ENCODE assay signal across 8 cellular contexts in genomic region chr3:132416807-132417694, GRCh38. TPM values are rescaled to one million over a fixed set of nuclear protein-coding genes. Genes with fewer than 3 reads are reported as not detected.
A peak's percentile ranks its signal among the peaks of the same experiment; 100 is the strongest.
DNase-seq lines count a peak whose midpoint lies in the region; ATAC-seq, FAIRE-seq and TF ChIP-seq lines count a peak whose summit lies in the region.

Gene DNAJC13 (plus strand): TSS chr3:132417502. CDS start chr3:132434551, 17,049 bp downstream.

- TF ChIP-seq CTCF in H1 (IDR thresholded peaks at IDR 0.05; ENCODE audit: control extremely low read depth in 1 of 3, insufficient read depth in 1 of 3, low read depth in 1 of 3, low read length in 3 of 3) = no peak

- peak within 1 kb of the TSS; percentile 69 to 100 (median 94) for H3K4me3 ChIP-seq in H1 (ENCODE audit: extremely low read depth in 1 of 4, insufficient read depth in 2 of 4, low read depth in 3 of 4, low read length in 4 of 4)

- H2BK15ac ChIP-seq in H1 (ENCODE audit: low read length) = no peak within 1 kb of the TSS

- peak within 1 kb of the TSS; percentile 99 for H3K4me3 Mint-ChIP-seq in memory B cell

- CTCF ChIA-PET in H1 (lab: Charles Lee; ENCODE audit: partially characterized antibody) = interaction anchor here (0.9 kb wide), 1 partner anchor 20 kb away, joined by 3 read pairs; no protein-coding TSS in a partner anchor

- H3K79me2 ChIP-seq in H1 (ENCODE audit: control insufficient read depth in 1 of 2, insufficient read depth in 2 of 2, low read length in 2 of 2) = peaks cover 0 to 43% of the 10 kb centered on the region in 2 experiments; a peak in 2 of 4 replicates

- no peaks in the 10 kb centered on the region for H3K27me3 ChIP-seq in H1 (replicated peaks in 1 of 4; ENCODE audit: control insufficient read depth in 3 of 4, extremely low read depth in 1 of 4, insufficient read depth in 3 of 4, low read length in 3 of 4)

- peak within 1 kb of the TSS; percentile 100 for H4K5ac ChIP-seq in H1 (ENCODE audit: insufficient read length, low read depth, low read length)

- no peaks in the 10 kb centered on the region for H3K79me1 ChIP-seq in H1 (ENCODE audit: low read depth, low read length)

- no peak for FAIRE-seq in H1 (lab: Jason Lieb, UNC)

- no peak; a peak in 1 of 3 replicates for TF ChIP-seq EP300 in H1 (IDR thresholded peaks at IDR 0.05; ENCODE audit: borderline replicate concordance in 1 of 2, low read depth in 2 of 2, low read length in 2 of 2)

- peak within 1 kb of the TSS; percentile 97 for H3K27ac Mint-ChIP-seq in memory B cell

- no peaks in the 10 kb centered on the region for H3K36me3 ChIP-seq in H1 (ENCODE audit: control insufficient read depth in 2 of 4, insufficient read depth in 4 of 4, low read length in 3 of 4)

- no peak within 1 kb of the TSS for H2AK5ac ChIP-seq in H1 (ENCODE audit: low read depth, low read length)

- peak; percentile 99 for DNase-seq in COR-L47 (lab: John Stamatoyannopoulos, UW)
- DNase-seq in HT1080 (ENCODE audit: low read depth) = peak; percentile 93
- peak; percentile 97 to 98 for DNase-seq in NOMO-1 (lab: John Stamatoyannopoulos, UW; ENCODE audit: unreplicated experiment in 2 of 2)
- DNase-seq in activated CD8-positive, alpha-beta memory T cell treated with anti-CD3 and anti-CD28 coated beads for 4 hours (ENCODE audit: low read depth in 2 of 2) = peak; percentile 85 to 86
- peak; percentile 58 to 91 for DNase-seq in H1 (ENCODE audit: low read depth in 1 of 2, low spot score in 2 of 2)
- peak; percentile 83 to 89 for DNase-seq in memory B cell (ENCODE audit: low spot score in 2 of 2)
- peak; percentile 84 for DNase-seq in stimulated activated CD8-positive, alpha-beta memory T cell treated with anti-CD3 and anti-CD28 coated beads, Interleukin-12 subunit alpha, Interleukin-12 subunit beta, amount 100 ng/mL, for 1 hour (ENCODE audit: low read depth)

- peaks cover 5% of the 10 kb centered on the region for H3K36me3 Mint-ChIP-seq in memory B cell

- TF ChIP-seq POLR2A in H1 (IDR thresholded peaks at IDR 0.05; ENCODE audit: control extremely low read depth in 1 of 2, low read depth in 2 of 2, low read length in 2 of 2) = peak; percentile 84 to 89

- H3K9ac ChIP-seq in H1 (replicated peaks in 1 of 4; ENCODE audit: extremely low read depth in 1 of 4, low read depth in 3 of 4, low read length in 3 of 4) = peak within 1 kb of the TSS; percentile 85 to 89 (median 88)

- peaks cover 3% of the 10 kb centered on the region; the same call in 1 of the 2 replicates for H3K23me2 ChIP-seq in H1 (ENCODE audit: low read depth, low read length)

- H3K14ac ChIP-seq in H1 (ENCODE audit: insufficient read length) = peak within 1 kb of the TSS; percentile 73

- H3K23ac ChIP-seq in H1 (ENCODE audit: insufficient read length) = no peak within 1 kb of the TSS

- H2BK12ac ChIP-seq in H1 (ENCODE audit: low read depth, low read length) = peak within 1 kb of the TSS; percentile 4; the same call in 1 of the 2 replicates

- no peak for TF ChIP-seq RAD21 in H1 (IDR thresholded peaks at IDR 0.05 in 1 of 2, conservative IDR thresholded peaks at IDR 0.05 in 1 of 2; ENCODE audit: low read depth in 2 of 2, low read length in 2 of 2)

- ATAC-seq in GM21367 (IDR thresholded peaks at IDR 0.05; ENCODE audit: unreplicated experiment) (peak; percentile 83), memory B cell (ENCODE audit: low read depth) (peak; percentile 90)

- no peak within 1 kb of the TSS for H2BK20ac ChIP-seq in H1 (ENCODE audit: low read length)

- peak within 1 kb of the TSS; percentile 98 for H4K8ac ChIP-seq in H1 (ENCODE audit: extremely low read depth, insufficient read depth, low read length)

- peaks cover 24% of the 10 kb centered on the region for H3K4me1 Mint-ChIP-seq in memory B cell

- H4K20me1 ChIP-seq in H1 (replicated peaks in 1 of 2; ENCODE audit: control insufficient read depth in 1 of 2, insufficient read depth in 2 of 2, low read length in 2 of 2) = peaks cover 0 to 1% of the 10 kb centered on the region in 2 experiments

- POLR2A ChIA-PET in H1 (lab: Charles Lee; ENCODE audit: partially characterized antibody) = interaction anchor here (0.6 to 1.4 kb wide), 12 partner anchors 11 to 483 kb away, joined by 3 to 8 read pairs (median 4); no protein-coding TSS in a partner anchor

- H3K9me3 ChIP-seq in H1 (ENCODE audit: insufficient read depth in 2 of 2, low read depth in 1 of 2, low read length in 1 of 2) = no peaks in the 10 kb centered on the region

- H2BK120ac ChIP-seq in H1 (replicated peaks; ENCODE audit: low read depth, low read length) = no peak within 1 kb of the TSS

- 5% methylated on average over 37 of the region's 63 CpGs; no CpG with 5 or more reads in 1 of the 2 experiments for WGBS in H1 (ENCODE audit: extremely low coverage in 1 of 2, insufficient coverage in 1 of 2, insufficient read length in 1 of 2, insufficient replicate concordance in 2 of 2, low coverage in 1 of 2, low lambda C conversion rate in 2 of 2, missing lambda C conversion rate in 1 of 2), 2 experiments

- H3K4ac ChIP-seq in H1 (replicated peaks; ENCODE audit: insufficient read length, low read depth, low read length) = peak within 1 kb of the TSS; percentile 87

- peak within 1 kb of the TSS; percentile 81 to 85 for H3K4me2 ChIP-seq in H1 (ENCODE audit: insufficient read depth in 1 of 2, low read depth in 2 of 2, low read length in 2 of 2)

- H3K18ac ChIP-seq in H1 (ENCODE audit: extremely low read depth, low read length) = peak within 1 kb of the TSS; percentile 97

- peaks cover 0 to 4% (median 2%) of the 10 kb centered on the region in 4 experiments; a peak in 4 of 7 replicates for H3K4me1 ChIP-seq in H1 (replicated peaks in 1 of 4; ENCODE audit: control insufficient read depth in 3 of 4, insufficient read depth in 4 of 4, low read length in 3 of 4)

- no peaks in the 10 kb centered on the region for H3K9me3 Mint-ChIP-seq in memory B cell

- H2AFZ ChIP-seq in H1 (ENCODE audit: low read length) = peak within 1 kb of the TSS; percentile 97

- peak within 1 kb of the TSS; percentile 83 for H4K91ac ChIP-seq in H1 (replicated peaks; ENCODE audit: insufficient read length, low read length)

- no peaks in the 10 kb centered on the region for H3K27me3 Mint-ChIP-seq in memory B cell

- peak within 1 kb of the TSS; percentile 82 for H3K27ac ChIP-seq in H1 (ENCODE audit: low read depth, low read length)

- H3K56ac ChIP-seq in H1 (replicated peaks; ENCODE audit: insufficient read length, low read depth, low read length) = peak within 1 kb of the TSS; percentile 83

- H2BK5ac ChIP-seq in H1 (ENCODE audit: low read depth, low read length) = peak within 1 kb of the TSS; percentile 89

TF ChIP-seq in H1, 55 proteins besides CTCF, POLR2A, EP300 and RAD21 (continues in another document):
- no peak for TF ChIP-seq ATF2 (IDR thresholded peaks at IDR 0.05; ENCODE audit: low read length)
- TF ChIP-seq USF2 (IDR thresholded peaks at IDR 0.05; ENCODE audit: low read length) = peak; percentile 94
- TF ChIP-seq EGR1 (IDR thresholded peaks at IDR 0.05; ENCODE audit: borderline replicate concordance, low read depth, low read length) = no peak
- no peak for TF ChIP-seq BACH1 (IDR thresholded peaks at IDR 0.05; ENCODE audit: low read length)
- TF ChIP-seq RFX5 (IDR thresholded peaks at IDR 0.05; ENCODE audit: borderline replicate concordance, low read depth, low read length) = no peak
- peak; percentile 95 for TF ChIP-seq YY1 (IDR thresholded peaks at IDR 0.05; ENCODE audit: low read depth, low read length)
- no peak for TF ChIP-seq GABPA (IDR thresholded peaks at IDR 0.05; ENCODE audit: borderline replicate concordance, insufficient read depth, low read length)
- no peak for TF ChIP-seq CTBP2 (IDR thresholded peaks at IDR 0.05; ENCODE audit: borderline replicate concordance, insufficient read depth, insufficient read length, low read length)
- no peak for TF ChIP-seq NANOG (IDR thresholded peaks at IDR 0.05; ENCODE audit: insufficient read depth, low read depth, low read length, poor library complexity, severe bottlenecking)
- peak; percentile 91 for TF ChIP-seq PHF8 (conservative IDR thresholded peaks at IDR 0.05; ENCODE audit: low read depth, low read length)
- TF ChIP-seq CHD1 (IDR thresholded peaks at IDR 0.05; ENCODE audit: low read depth, low read length) = no peak

RNA-seq across cellular contexts. Expression of gene DNAJC13, which starts in this region (rescaled TPM):
- total RNA-seq in HT1080 (2014; rRNA removed; shearing (Covaris generic)) = 51.7 and 52.5 TPM in 2 replicates
- 24.7 and 36.2 TPM in 2 replicates for polyA plus RNA-seq in HT1080 (2015; cell fraction: cytosol; rRNA removed)
- 66.8 and 72.5 TPM in 2 replicates for polyA plus RNA-seq in HT1080 (2015; cell fraction: nucleus; rRNA removed)
- 27.9 and 28.8 TPM in 2 replicates for total RNA-seq in H1 (2021; fragmentation: NEBNext Ultra II Directional; extraction: Animal tissue kit (Norgen Biotek cat#: 25700))
- 5.2 and 7.9 TPM in 2 replicates for polyA plus RNA-seq in H1 (2011; rRNA removed)
- 9.8 TPM for polyA plus RNA-seq in H1 (2011; cell fraction: cytosol; rRNA removed)
- 9.2 TPM for polyA plus RNA-seq in H1 (2011; cell fraction: nucleus; rRNA removed)
- 10.2 to 16.3 TPM (median 14.5 TPM) in 4 replicates for polyA plus RNA-seq in H1 (2012, experiment 1 of 2)
- polyA plus RNA-seq in H1 (2012, experiment 2 of 2) = 0.60 TPM
- polyA plus RNA-seq in H1 (2013, experiment 1 of 2) = 11.8 TPM
- polyA plus RNA-seq in H1 (2013, experiment 2 of 2) = 11.7 TPM
- 24.2 and 40.0 TPM in 2 replicates for polyA minus RNA-seq in H1 (2011; rRNA and poly(A)+ RNA removed)
- polyA minus RNA-seq in H1 (2011; cell fraction: cytosol; rRNA and poly(A)+ RNA removed) = 21.9 TPM
- polyA minus RNA-seq in H1 (2011; cell fraction: nucleus; rRNA and poly(A)+ RNA removed) = 62.5 TPM

Comparison
In these comparisons a context has a peak if more than half of its experiments do, and no peak if none do; other contexts are left out.
1. Peak in every context shown above with its lines: DNase-seq, ATAC-seq, H3K4me3 ChIP-seq and H3K27ac ChIP-seq.